1 cellular context compared by ENCODE assay signal in the genomic region with DNA sequence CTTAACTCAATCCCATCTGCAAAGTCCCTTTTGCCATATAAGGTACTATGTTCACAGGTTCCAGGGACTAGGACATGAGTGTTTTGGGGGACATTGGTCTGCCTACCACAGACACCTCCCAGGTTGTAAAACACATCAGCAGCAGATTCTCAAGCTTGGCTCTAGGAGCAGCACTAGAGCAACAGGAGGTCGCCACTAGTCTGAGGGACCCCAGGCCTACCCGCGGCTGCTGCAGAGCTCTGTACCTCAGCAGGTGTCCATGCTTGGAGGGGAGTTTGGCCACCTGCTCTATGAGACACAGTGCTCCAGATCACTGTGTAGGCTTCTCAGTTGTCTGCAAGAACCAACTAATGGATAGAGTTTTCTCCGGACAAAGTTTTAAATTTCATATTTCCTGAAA.
TF ChIP-seq lines count a peak whose summit lies in the region.

No MANE protein-coding gene starts in this region.

TF ChIP-seq in WTC11, 78 proteins besides CTCF, POLR2A, EP300 and RAD21 (continued from another document):
- TF ChIP-seq, protein P1, sequence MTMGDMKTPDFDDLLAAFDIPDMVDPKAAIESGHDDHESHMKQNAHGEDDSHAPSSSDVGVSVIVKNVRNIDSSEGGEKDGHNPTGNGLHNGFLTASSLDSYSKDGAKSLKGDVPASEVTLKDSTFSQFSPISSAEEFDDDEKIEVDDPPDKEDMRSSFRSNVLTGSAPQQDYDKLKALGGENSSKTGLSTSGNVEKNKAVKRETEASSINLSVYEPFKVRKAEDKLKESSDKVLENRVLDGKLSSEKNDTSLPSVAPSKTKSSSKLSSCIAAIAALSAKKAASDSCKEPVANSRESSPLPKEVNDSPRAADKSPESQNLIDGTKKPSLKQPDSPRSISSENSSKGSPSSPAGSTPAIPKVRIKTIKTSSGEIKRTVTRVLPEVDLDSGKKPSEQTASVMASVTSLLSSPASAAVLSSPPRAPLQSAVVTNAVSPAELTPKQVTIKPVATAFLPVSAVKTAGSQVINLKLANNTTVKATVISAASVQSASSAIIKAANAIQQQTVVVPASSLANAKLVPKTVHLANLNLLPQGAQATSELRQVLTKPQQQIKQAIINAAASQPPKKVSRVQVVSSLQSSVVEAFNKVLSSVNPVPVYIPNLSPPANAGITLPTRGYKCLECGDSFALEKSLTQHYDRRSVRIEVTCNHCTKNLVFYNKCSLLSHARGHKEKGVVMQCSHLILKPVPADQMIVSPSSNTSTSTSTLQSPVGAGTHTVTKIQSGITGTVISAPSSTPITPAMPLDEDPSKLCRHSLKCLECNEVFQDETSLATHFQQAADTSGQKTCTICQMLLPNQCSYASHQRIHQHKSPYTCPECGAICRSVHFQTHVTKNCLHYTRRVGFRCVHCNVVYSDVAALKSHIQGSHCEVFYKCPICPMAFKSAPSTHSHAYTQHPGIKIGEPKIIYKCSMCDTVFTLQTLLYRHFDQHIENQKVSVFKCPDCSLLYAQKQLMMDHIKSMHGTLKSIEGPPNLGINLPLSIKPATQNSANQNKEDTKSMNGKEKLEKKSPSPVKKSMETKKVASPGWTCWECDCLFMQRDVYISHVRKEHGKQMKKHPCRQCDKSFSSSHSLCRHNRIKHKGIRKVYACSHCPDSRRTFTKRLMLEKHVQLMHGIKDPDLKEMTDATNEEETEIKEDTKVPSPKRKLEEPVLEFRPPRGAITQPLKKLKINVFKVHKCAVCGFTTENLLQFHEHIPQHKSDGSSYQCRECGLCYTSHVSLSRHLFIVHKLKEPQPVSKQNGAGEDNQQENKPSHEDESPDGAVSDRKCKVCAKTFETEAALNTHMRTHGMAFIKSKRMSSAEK (CRISPR knock-in tag; IDR thresholded peaks at IDR 0.05; ENCODE audit: borderline replicate concordance), result no peak
- TF ChIP-seq GABPB1 (CRISPR knock-in tag; IDR thresholded peaks at IDR 0.05) (no peak), FOXK1 (CRISPR knock-in tag; IDR thresholded peaks at IDR 0.05) (no peak), SP1 (CRISPR knock-in tag; conservative IDR thresholded peaks at IDR 0.05) (no peak), ZBTB21 (CRISPR knock-in tag; IDR thresholded peaks at IDR 0.05; ENCODE audit: borderline replicate concordance) (no peak), GTF2I (CRISPR knock-in tag; conservative IDR thresholded peaks at IDR 0.05) (no peak), NFYB (CRISPR knock-in tag; conservative IDR thresholded peaks at IDR 0.05; ENCODE audit: low read depth) (no peak)
- TF ChIP-seq, protein P2, sequence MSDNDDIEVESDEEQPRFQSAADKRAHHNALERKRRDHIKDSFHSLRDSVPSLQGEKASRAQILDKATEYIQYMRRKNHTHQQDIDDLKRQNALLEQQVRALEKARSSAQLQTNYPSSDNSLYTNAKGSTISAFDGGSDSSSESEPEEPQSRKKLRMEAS (CRISPR knock-in tag; IDR thresholded peaks at IDR 0.05), result no peak
- TF ChIP-seq, protein P3, sequence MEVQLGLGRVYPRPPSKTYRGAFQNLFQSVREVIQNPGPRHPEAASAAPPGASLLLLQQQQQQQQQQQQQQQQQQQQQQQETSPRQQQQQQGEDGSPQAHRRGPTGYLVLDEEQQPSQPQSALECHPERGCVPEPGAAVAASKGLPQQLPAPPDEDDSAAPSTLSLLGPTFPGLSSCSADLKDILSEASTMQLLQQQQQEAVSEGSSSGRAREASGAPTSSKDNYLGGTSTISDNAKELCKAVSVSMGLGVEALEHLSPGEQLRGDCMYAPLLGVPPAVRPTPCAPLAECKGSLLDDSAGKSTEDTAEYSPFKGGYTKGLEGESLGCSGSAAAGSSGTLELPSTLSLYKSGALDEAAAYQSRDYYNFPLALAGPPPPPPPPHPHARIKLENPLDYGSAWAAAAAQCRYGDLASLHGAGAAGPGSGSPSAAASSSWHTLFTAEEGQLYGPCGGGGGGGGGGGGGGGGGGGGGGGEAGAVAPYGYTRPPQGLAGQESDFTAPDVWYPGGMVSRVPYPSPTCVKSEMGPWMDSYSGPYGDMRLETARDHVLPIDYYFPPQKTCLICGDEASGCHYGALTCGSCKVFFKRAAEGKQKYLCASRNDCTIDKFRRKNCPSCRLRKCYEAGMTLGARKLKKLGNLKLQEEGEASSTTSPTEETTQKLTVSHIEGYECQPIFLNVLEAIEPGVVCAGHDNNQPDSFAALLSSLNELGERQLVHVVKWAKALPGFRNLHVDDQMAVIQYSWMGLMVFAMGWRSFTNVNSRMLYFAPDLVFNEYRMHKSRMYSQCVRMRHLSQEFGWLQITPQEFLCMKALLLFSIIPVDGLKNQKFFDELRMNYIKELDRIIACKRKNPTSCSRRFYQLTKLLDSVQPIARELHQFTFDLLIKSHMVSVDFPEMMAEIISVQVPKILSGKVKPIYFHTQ (CRISPR knock-in tag; IDR thresholded peaks at IDR 0.05), result no peak
- TF ChIP-seq, protein P4, sequence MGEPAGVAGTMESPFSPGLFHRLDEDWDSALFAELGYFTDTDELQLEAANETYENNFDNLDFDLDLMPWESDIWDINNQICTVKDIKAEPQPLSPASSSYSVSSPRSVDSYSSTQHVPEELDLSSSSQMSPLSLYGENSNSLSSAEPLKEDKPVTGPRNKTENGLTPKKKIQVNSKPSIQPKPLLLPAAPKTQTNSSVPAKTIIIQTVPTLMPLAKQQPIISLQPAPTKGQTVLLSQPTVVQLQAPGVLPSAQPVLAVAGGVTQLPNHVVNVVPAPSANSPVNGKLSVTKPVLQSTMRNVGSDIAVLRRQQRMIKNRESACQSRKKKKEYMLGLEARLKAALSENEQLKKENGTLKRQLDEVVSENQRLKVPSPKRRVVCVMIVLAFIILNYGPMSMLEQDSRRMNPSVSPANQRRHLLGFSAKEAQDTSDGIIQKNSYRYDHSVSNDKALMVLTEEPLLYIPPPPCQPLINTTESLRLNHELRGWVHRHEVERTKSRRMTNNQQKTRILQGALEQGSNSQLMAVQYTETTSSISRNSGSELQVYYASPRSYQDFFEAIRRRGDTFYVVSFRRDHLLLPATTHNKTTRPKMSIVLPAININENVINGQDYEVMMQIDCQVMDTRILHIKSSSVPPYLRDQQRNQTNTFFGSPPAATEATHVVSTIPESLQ (CRISPR knock-in tag; IDR thresholded peaks at IDR 0.05), result no peak
- TF ChIP-seq, protein P5, sequence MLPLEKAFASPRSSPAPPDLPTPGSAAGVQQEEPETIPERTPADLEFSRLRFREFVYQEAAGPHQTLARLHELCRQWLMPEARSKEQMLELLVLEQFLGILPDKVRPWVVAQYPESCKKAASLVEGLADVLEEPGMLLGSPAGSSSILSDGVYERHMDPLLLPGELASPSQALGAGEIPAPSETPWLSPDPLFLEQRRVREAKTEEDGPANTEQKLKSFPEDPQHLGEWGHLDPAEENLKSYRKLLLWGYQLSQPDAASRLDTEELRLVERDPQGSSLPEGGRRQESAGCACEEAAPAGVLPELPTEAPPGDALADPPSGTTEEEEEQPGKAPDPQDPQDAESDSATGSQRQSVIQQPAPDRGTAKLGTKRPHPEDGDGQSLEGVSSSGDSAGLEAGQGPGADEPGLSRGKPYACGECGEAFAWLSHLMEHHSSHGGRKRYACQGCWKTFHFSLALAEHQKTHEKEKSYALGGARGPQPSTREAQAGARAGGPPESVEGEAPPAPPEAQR (CRISPR knock-in tag; IDR thresholded peaks at IDR 0.05), result no peak
- TF ChIP-seq, protein P6, sequence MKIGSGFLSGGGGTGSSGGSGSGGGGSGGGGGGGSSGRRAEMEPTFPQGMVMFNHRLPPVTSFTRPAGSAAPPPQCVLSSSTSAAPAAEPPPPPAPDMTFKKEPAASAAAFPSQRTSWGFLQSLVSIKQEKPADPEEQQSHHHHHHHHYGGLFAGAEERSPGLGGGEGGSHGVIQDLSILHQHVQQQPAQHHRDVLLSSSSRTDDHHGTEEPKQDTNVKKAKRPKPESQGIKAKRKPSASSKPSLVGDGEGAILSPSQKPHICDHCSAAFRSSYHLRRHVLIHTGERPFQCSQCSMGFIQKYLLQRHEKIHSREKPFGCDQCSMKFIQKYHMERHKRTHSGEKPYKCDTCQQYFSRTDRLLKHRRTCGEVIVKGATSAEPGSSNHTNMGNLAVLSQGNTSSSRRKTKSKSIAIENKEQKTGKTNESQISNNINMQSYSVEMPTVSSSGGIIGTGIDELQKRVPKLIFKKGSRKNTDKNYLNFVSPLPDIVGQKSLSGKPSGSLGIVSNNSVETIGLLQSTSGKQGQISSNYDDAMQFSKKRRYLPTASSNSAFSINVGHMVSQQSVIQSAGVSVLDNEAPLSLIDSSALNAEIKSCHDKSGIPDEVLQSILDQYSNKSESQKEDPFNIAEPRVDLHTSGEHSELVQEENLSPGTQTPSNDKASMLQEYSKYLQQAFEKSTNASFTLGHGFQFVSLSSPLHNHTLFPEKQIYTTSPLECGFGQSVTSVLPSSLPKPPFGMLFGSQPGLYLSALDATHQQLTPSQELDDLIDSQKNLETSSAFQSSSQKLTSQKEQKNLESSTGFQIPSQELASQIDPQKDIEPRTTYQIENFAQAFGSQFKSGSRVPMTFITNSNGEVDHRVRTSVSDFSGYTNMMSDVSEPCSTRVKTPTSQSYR (CRISPR knock-in tag; IDR thresholded peaks at IDR 0.05), result no peak
TF ChIP-seq in WTC11: peak in this region for 0.
